ENCODE assay signal across 33 cellular contexts in the genomic region with DNA sequence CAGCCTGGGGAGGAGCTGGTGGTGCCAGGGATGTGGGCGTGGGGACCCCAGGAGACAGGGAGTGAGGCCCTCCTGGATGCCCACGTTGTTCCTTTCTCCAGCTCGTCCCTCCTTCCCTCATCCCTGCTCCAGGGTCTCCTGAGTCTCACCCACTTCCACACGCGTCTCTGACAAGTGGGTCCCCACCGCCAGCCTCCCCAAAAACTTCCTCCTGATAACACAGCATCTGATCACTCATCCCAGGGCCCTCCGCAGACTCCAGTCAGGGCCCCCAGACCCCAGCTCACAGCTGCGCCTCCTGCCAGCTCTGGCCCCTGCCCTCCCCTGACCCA.
"Had no signal": no experiment of that assay in that cellular context is flagged by ENCODE, and none has a peak within 500 bp of the region (broad histone marks: within the 10 kb centered on the region; RNA-seq: fewer than 3 reads in every experiment).

No MANE protein-coding gene starts in this region.

- H3K4me3 Mint-ChIP-seq: activated CD4-positive, alpha-beta memory T cell treated with anti-CD3 and anti-CD28 coated beads, Interleukin-2, amount 10 ng/mL, durations not matched to agents 7 days and 5 days; activated CD4-positive, alpha-beta T cell treated with anti-CD3 and anti-CD28 coated beads, Interleukin-2, amount 10 ng/mL, durations not matched to agents 24 days and 14 days; activated naive CD8-positive, alpha-beta T cell treated with anti-CD3 and anti-CD28 coated beads for 36 hours; natural killer cell; stimulated activated effector memory CD8-positive, alpha-beta T cell treated with anti-CD3 and anti-CD28 coated beads, Interleukin-12 subunit alpha, Interleukin-12 subunit beta, amount 100 ng/mL, for 72 hours; stimulated activated naive CD8-positive, alpha-beta T cell treated with anti-CD3 and anti-CD28 coated beads, Interleukin-15, amount 100 ng/mL, for 72 hours; type B pancreatic cell had no signal

- H3K9me3 Mint-ChIP-seq: activated CD4-positive, alpha-beta memory T cell treated with anti-CD3 and anti-CD28 coated beads, Interleukin-2, amount 10 ng/mL, durations not matched to agents 7 days and 5 days; activated CD4-positive, alpha-beta T cell treated with anti-CD3 and anti-CD28 coated beads, Interleukin-2, amount 10 ng/mL, durations not matched to agents 24 days and 14 days; activated naive CD8-positive, alpha-beta T cell treated with anti-CD3 and anti-CD28 coated beads for 36 hours; natural killer cell; stimulated activated effector memory CD8-positive, alpha-beta T cell treated with anti-CD3 and anti-CD28 coated beads, Interleukin-12 subunit alpha, Interleukin-12 subunit beta, amount 100 ng/mL, for 72 hours had no signal

- H3K36me3 ChIP-seq: adrenal gland, gastrocnemius medialis, neutrophil, ovary, prostate gland, sigmoid colon, vagina had no signal

- H3K27me3 ChIP-seq: body of pancreas, gastrocnemius medialis, neutrophil, ovary, sigmoid colon, vagina had no signal

- H3K36me3 Mint-ChIP-seq: activated naive CD8-positive, alpha-beta T cell treated with anti-CD3 and anti-CD28 coated beads for 36 hours; natural killer cell; stimulated activated effector memory CD8-positive, alpha-beta T cell treated with anti-CD3 and anti-CD28 coated beads, Interleukin-12 subunit alpha, Interleukin-12 subunit beta, amount 100 ng/mL, for 72 hours; type B pancreatic cell had no signal

- H3K9me3 ChIP-seq: adrenal gland, body of pancreas, gastrocnemius medialis, neutrophil, ovary, prostate gland, sigmoid colon, vagina had no signal

- H3K4me1 Mint-ChIP-seq: activated CD4-positive, alpha-beta memory T cell treated with anti-CD3 and anti-CD28 coated beads, Interleukin-2, amount 10 ng/mL, durations not matched to agents 7 days and 5 days; activated CD4-positive, alpha-beta T cell treated with anti-CD3 and anti-CD28 coated beads, Interleukin-2, amount 10 ng/mL, durations not matched to agents 24 days and 14 days; activated naive CD8-positive, alpha-beta T cell treated with anti-CD3 and anti-CD28 coated beads for 36 hours; natural killer cell; stimulated activated effector memory CD8-positive, alpha-beta T cell treated with anti-CD3 and anti-CD28 coated beads, Interleukin-12 subunit alpha, Interleukin-12 subunit beta, amount 100 ng/mL, for 72 hours; stimulated activated naive CD8-positive, alpha-beta T cell treated with anti-CD3 and anti-CD28 coated beads, Interleukin-15, amount 100 ng/mL, for 72 hours had no signal

- H3K27ac Mint-ChIP-seq: activated CD4-positive, alpha-beta memory T cell treated with anti-CD3 and anti-CD28 coated beads, Interleukin-2, amount 10 ng/mL, durations not matched to agents 7 days and 5 days; activated CD4-positive, alpha-beta T cell treated with anti-CD3 and anti-CD28 coated beads, Interleukin-2, amount 10 ng/mL, durations not matched to agents 24 days and 14 days; activated naive CD8-positive, alpha-beta T cell treated with anti-CD3 and anti-CD28 coated beads for 36 hours; natural killer cell; stimulated activated effector memory CD8-positive, alpha-beta T cell treated with anti-CD3 and anti-CD28 coated beads, Interleukin-12 subunit alpha, Interleukin-12 subunit beta, amount 100 ng/mL, for 72 hours; stimulated activated naive CD8-positive, alpha-beta T cell treated with anti-CD3 and anti-CD28 coated beads, Interleukin-15, amount 100 ng/mL, for 72 hours; type B pancreatic cell had no signal

- FAIRE-seq: colon, small intestine, TTC549 had no signal

- H3K27ac ChIP-seq: adrenal gland, body of pancreas, gastrocnemius medialis, neutrophil, ovary, prostate gland, sigmoid colon, vagina, VCaP had no signal

- H3K4me1 ChIP-seq: adrenal gland, prostate gland had no signal

- H3K4me3 ChIP-seq: adrenal gland, body of pancreas, gastrocnemius medialis, ovary, prostate gland, sigmoid colon, vagina had no signal

- DNase-seq: activated CD4-positive, alpha-beta memory T cell treated with anti-CD3 and anti-CD28 coated beads, Interleukin-2, amount 10 ng/mL, durations not matched to agents 7 days and 5 days; activated CD4-positive, alpha-beta T cell treated with anti-CD3 and anti-CD28 coated beads, Interleukin-2, amount 10 ng/mL, durations not matched to agents 24 days and 14 days; activated CD8-positive, alpha-beta memory T cell treated with anti-CD3 and anti-CD28 coated beads, Interleukin-2, amount 50 U/mL, for 48 hours; activated naive CD4-positive, alpha-beta T cell; activated naive CD8-positive, alpha-beta T cell treated with anti-CD3 and anti-CD28 coated beads for 36 hours; activated T-cell treated with anti-CD3 and anti-CD28 coated beads, Interleukin-2, amount 50 U/mL, for 48 hours; adrenal gland; dermis blood vessel endothelial cell; effector memory CD4-positive, alpha-beta T cell; erythroblast; gastrocnemius medialis; glutamatergic neuron; islet precursor cell; left cardiac atrium; midbrain; natural killer cell; retina; stimulated activated CD4-positive, alpha-beta T cell treated with anti-CD3 and anti-CD28 coated beads, Interleukin-4, amount 100 ng/mL, for 24 hours; stimulated activated naive CD8-positive, alpha-beta T cell treated with anti-CD3 and anti-CD28 coated beads, Interleukin-15, amount 100 ng/mL, for 72 hours; substantia nigra; T-helper 9 cell had no signal
